8 cellular contexts compared by ENCODE assay signal in genomic region chr7:116511552-116512523, GRCh38. TPM values are rescaled to one million over a fixed set of nuclear protein-coding genes. Genes with fewer than 3 reads are reported as not detected.
DNase-seq lines count a peak whose midpoint lies in the region; ATAC-seq, FAIRE-seq and TF ChIP-seq lines count a peak whose summit lies in the region.

No MANE protein-coding gene starts in this region.

- H3K27ac ChIP-seq in RWPE2 (ENCODE audit: poor library complexity, severe bottlenecking) (peak overlapping the region; percentile 96), epithelial cell of prostate (peak overlapping the region; percentile 76), pancreas (peak overlapping the region in 2 of 4 donors; percentile 34 to 65)

- H3K36me3 ChIP-seq in RWPE2 (ENCODE audit: low read depth) = peaks cover 24% of the 10 kb centered on the region
- H3K36me3 ChIP-seq in pancreas = no peaks in the 10 kb centered on the region

- no peak for FAIRE-seq in pancreas (lab: Jason Lieb, UNC)

- no peaks in the 10 kb centered on the region for H3K9me3 ChIP-seq in RWPE2 (ENCODE audit: severe bottlenecking)
- no peaks in the 10 kb centered on the region for H3K9me3 ChIP-seq in pancreas

- H3K4me1 ChIP-seq in RWPE2 (ENCODE audit: insufficient read depth, poor library complexity, severe bottlenecking) = peaks cover 30% of the 10 kb centered on the region
- H3K4me1 ChIP-seq in pancreas = peaks cover 0 to 15% (median 13%) of the 10 kb centered on the region in 3 donors

- DNase-seq in DMS53 (lab: John Stamatoyannopoulos, UW) (peak; percentile 85), RWPE2 (ENCODE audit: low spot score) (no peak), epithelial cell of prostate (ENCODE audit: low read depth, low spot score) (no peak), pancreas (no peak), GM03348 (ENCODE audit: low spot score) (no peak), GM10266 (ENCODE audit: extremely low spot score) (no peak)

- intact Hi-C loops in pancreas (cut with DNase I) = no loop called here

- ATAC-seq in GM19397 (IDR thresholded peaks at IDR 0.05; ENCODE audit: unreplicated experiment) (peak; percentile 98), HG03378 (IDR thresholded peaks at IDR 0.05; ENCODE audit: unreplicated experiment) (peak; percentile 99), RWPE2 (ENCODE audit: low read depth) (peak; percentile 76), pancreas (peak in 3 of 4 donors; percentile 49 to 73 (median 51))

- H3K27me3 ChIP-seq in RWPE2 (ENCODE audit: insufficient read depth, poor library complexity, severe bottlenecking) (no peaks in the 10 kb centered on the region), pancreas (no peaks in the 10 kb centered on the region)

- no peak for TF ChIP-seq CTCF in RWPE2 (IDR thresholded peaks at IDR 0.05; ENCODE audit: poor library complexity, severe bottlenecking)
- no peak for TF ChIP-seq CTCF in pancreas (IDR thresholded peaks at IDR 0.05)
- no peak for TF ChIP-seq CTCF in GM10266 (IDR thresholded peaks at IDR 0.05; ENCODE audit: control insufficient read depth, insufficient read depth, low read depth, missing control alignments)

- H3K4me3 ChIP-seq in RWPE2 (ENCODE audit: severe bottlenecking) (no peak overlapping the region), pancreas (peak overlapping the region in 2 of 4 donors; percentile 9 to 15)

- 77 to 78% methylated on average over 12 of the region's 12 CpGs for WGBS in pancreas, 2 donors

RNA-seq across cellular contexts. Expression of gene CAV2, which starts 12.3 kb away (rescaled TPM):
- 10 to 100 TPM; 15.0 to 27.6 (median 25.8) TPM for total RNA-seq in pancreas
- 10 to 100 TPM; 18.5 to 26.6 TPM for polyA plus RNA-seq in pancreas

RNA-seq across cellular contexts. Expression of gene CAV1, which starts 13.0 kb away (rescaled TPM):
- 10 to 100 TPM in 4 of 6 donors, 1 to 10 TPM in 2; 4.6 to 15.9 (median 11.2) TPM for total RNA-seq in pancreas
- 10 to 100 TPM in 1 of 2 donors, 1 to 10 TPM in 1; 9.7 to 19.5 TPM for polyA plus RNA-seq in pancreas
